Comparison of ENCODE assay signal across 8 cellular contexts in the genomic region with DNA sequence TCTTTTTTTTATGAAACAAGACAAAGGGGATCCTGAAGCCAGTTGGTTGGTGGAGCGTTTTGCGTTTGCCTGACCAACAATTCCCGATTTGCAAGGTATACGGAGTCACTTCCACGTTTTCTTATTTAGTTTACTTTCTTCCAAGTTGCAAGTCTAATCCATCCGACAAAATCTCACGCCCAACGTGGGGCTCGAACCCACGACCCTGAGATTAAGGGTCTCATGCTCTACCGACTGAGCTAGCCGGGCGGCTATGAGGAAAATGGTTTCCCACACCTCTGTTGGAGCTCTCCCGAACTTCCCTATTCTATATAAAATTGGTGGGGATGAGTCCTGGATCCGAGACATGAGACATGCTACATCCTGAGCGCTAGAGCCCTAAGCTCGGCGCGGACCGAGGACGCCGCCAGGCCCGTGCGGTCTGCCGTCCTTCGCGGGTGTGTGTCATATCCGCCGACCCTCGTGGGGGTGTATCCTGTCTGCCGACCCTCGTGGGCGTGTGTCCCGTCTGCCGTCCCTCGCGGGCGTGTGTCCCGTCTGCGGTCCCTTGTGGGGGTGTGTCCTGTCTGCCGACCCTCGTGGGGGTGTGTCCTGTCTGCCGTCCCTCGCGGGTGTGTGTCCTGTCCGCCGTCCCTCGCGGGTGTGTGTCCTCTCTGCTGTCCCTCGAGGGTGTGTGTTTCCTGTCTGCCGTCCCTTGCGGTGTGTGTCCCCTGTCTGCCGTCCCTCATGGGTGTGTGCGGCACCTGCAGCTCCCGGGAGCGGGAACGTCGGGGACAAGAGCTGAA. TPM values are rescaled to one million over a fixed set of nuclear protein-coding genes. Genes with fewer than 3 reads are reported as not detected.
A peak's percentile ranks its signal among the peaks of the same experiment; 100 is the strongest.
DNase-seq lines count a peak whose midpoint lies in the region; TF ChIP-seq lines count a peak whose summit lies in the region.

No MANE protein-coding gene starts in this region.

- H2AFZ ChIP-seq in PC-9, result peak overlapping the region; percentile 86
- peak overlapping the region; percentile 98 for H2AFZ ChIP-seq in neural progenitor cell (replicated peaks)

- H3K36me3 ChIP-seq in CD8-positive, alpha-beta memory T cell (ENCODE audit: insufficient read depth, low read length), result no peaks in the 10 kb centered on the region
- H3K36me3 ChIP-seq in PC-9 (ENCODE audit: low read depth), result no peaks in the 10 kb centered on the region
- H3K36me3 ChIP-seq in neural progenitor cell, result no peaks in the 10 kb centered on the region

- H3F3A ChIP-seq in PC-9 (ENCODE audit: insufficient read depth, low read depth) (peaks cover 68% of the 10 kb centered on the region), neural progenitor cell (ENCODE audit: low read depth) (peaks cover 47% of the 10 kb centered on the region)

- H3K27me3 ChIP-seq in CD8-positive, alpha-beta memory T cell (ENCODE audit: insufficient read depth, low read length, poor library complexity, severe bottlenecking), result no peaks in the 10 kb centered on the region
- H3K27me3 ChIP-seq in PC-9 (ENCODE audit: insufficient read depth, low read depth) (no peaks in the 10 kb centered on the region), neural progenitor cell (peaks cover 58% of the 10 kb centered on the region)

- H3K4me1 ChIP-seq in CD8-positive, alpha-beta memory T cell (ENCODE audit: insufficient read depth, low read length), result peaks cover 28% of the 10 kb centered on the region
- H3K4me1 ChIP-seq in PC-9 (replicated peaks; ENCODE audit: insufficient read depth) (no peaks in the 10 kb centered on the region), neural progenitor cell (no peaks in the 10 kb centered on the region)

- no peak for TF ChIP-seq RAD21 in Ishikawa (IDR thresholded peaks at IDR 0.05; ENCODE audit: low read depth)

- no peak overlapping the region for H3K9ac ChIP-seq in neural progenitor cell

- H3K36me3 Mint-ChIP-seq in CD8-positive, alpha-beta memory T cell, result peaks cover 0 to 15% (median 4%) of the 10 kb centered on the region in 3 donors
- H3K36me3 Mint-ChIP-seq in neural progenitor cell, result peaks cover 3% of the 10 kb centered on the region

- BruUV-seq in PC-9 (replicated peaks; lab: Mats Ljungman, UMichigan), result no TSS peak

- peaks cover 9 to 34% (median 22%) of the 10 kb centered on the region in 5 donors for H3K9me3 Mint-ChIP-seq in CD8-positive, alpha-beta memory T cell
- peaks cover 15% of the 10 kb centered on the region for H3K9me3 Mint-ChIP-seq in neural progenitor cell

- CTCF ChIA-PET in CD8-positive, alpha-beta memory T cell (lab: Charles Lee), result interaction anchor here (1.1 to 6.5 kb wide), 4 partner anchors 28 to 126 kb away, joined by 3 to 44 read pairs (median 10); no protein-coding TSS in a partner anchor
- CTCF ChIA-PET in PC-9 (lab: Charles Lee), result no interaction called here

- POLR2A ChIA-PET in CD8-positive, alpha-beta memory T cell (lab: Charles Lee), result interaction anchor here (0.5 to 3.1 kb wide), 10 partner anchors 7 to 148 kb away, joined by 3 to 29 read pairs (median 6); a partner anchor contains a TSS
- POLR2A ChIA-PET in PC-9 (lab: Charles Lee; ENCODE audit: unreplicated experiment), result interaction anchor here (0.7 kb wide), 2 partner anchors 18 to 486 kb away, joined by 3 to 7 read pairs; no protein-coding TSS in a partner anchor

- peaks cover 0 to 21% of the 10 kb centered on the region in 2 donors for H3K27me3 Mint-ChIP-seq in CD8-positive, alpha-beta memory T cell
- H3K27me3 Mint-ChIP-seq in neural progenitor cell (ENCODE audit: insufficient read depth, low read depth), result peaks cover 33% of the 10 kb centered on the region

- no peaks in the 10 kb centered on the region for H3K79me2 ChIP-seq in PC-9 (ENCODE audit: low read depth)
- H3K79me2 ChIP-seq in neural progenitor cell (ENCODE audit: low read depth), result no peaks in the 10 kb centered on the region

- H3K9me3 ChIP-seq in CD8-positive, alpha-beta memory T cell (ENCODE audit: low read length), result peaks cover 4% of the 10 kb centered on the region
- H3K9me3 ChIP-seq in PC-9 (ENCODE audit: insufficient read depth, low read depth) (no peaks in the 10 kb centered on the region), neural progenitor cell (ENCODE audit: low read depth) (no peaks in the 10 kb centered on the region)

- H3K4me1 Mint-ChIP-seq in CD8-positive, alpha-beta memory T cell, result peaks cover 26 to 34% (median 26%) of the 10 kb centered on the region in 3 donors
- peaks cover 14% of the 10 kb centered on the region for H3K4me1 Mint-ChIP-seq in neural progenitor cell

- H3K4me3 Mint-ChIP-seq in CD8-positive, alpha-beta memory T cell, result peak overlapping the region; percentile 83 to 96 (median 88)
- H3K4me3 Mint-ChIP-seq in neural progenitor cell, result peak overlapping the region; percentile 95

- H3K9me2 ChIP-seq in PC-9 (ENCODE audit: insufficient read depth), result no peaks in the 10 kb centered on the region

- H4K20me1 ChIP-seq in PC-9 (ENCODE audit: insufficient read depth) (no peaks in the 10 kb centered on the region), neural progenitor cell (ENCODE audit: low read depth) (peaks cover 7% of the 10 kb centered on the region)

- intact Hi-C loops in PC-9 (cut with micrococcal nuclease; ENCODE audit: unreplicated experiment), result loop anchor here (1.0 to 10.0 kb wide), 3 partner anchors 7 to 487 kb away; a partner anchor contains a TSS

- peak overlapping the region; percentile 72 for H3K4me3 ChIP-seq in CD8-positive, alpha-beta memory T cell (ENCODE audit: low read length)
- H3K4me3 ChIP-seq in PC-9 (peak overlapping the region; percentile 71), fibroblast of villous mesenchyme (ENCODE audit: low read depth, low read length) (peak overlapping the region; percentile 77), neural progenitor cell (peak overlapping the region; percentile 95)

- no peak for TF ChIP-seq EP300 in Ishikawa (IDR thresholded peaks at IDR 0.05; ENCODE audit: borderline replicate concordance)

- peak overlapping the region; percentile 73 for H3K27ac ChIP-seq in CD8-positive, alpha-beta memory T cell (ENCODE audit: low read depth, low read length)
- H3K27ac ChIP-seq in PC-9 (peak overlapping the region; percentile 98), neural progenitor cell (no peak overlapping the region)

- TF ChIP-seq CTCF in PC-9 (conservative IDR thresholded peaks at IDR 0.05) (no peak), fibroblast of villous mesenchyme (IDR thresholded peaks at IDR 0.05; ENCODE audit: insufficient read depth, low read depth, low read length) (no peak), neural progenitor cell (IDR thresholded peaks at IDR 0.05) (no peak)

- H3K27ac Mint-ChIP-seq in CD8-positive, alpha-beta memory T cell, result peak overlapping the region; percentile 84 to 99 (median 94)
- H3K27ac Mint-ChIP-seq in neural progenitor cell, result peak overlapping the region; percentile 2

- DNase-seq in CD8-positive, alpha-beta memory T cell, result peak; percentile 48 to 88 (median 65)
- DNase-seq in PC-9 (peak; percentile 80 to 84), fibroblast of villous mesenchyme (ENCODE audit: low read depth) (peak; percentile 88), neural progenitor cell (ENCODE audit: low spot score) (peak; percentile 78), ureter (ENCODE audit: low spot score) (peak; percentile 57), NCI-H1048 (lab: John Stamatoyannopoulos, UW) (no peak)
- DNase-seq in activated effector memory CD4-positive, alpha-beta T cell treated with anti-CD3 and anti-CD28 coated beads, Interleukin-2, amount 50 U/mL, for 16 hours, result peak; percentile 80

- peak overlapping the region; percentile 88 for H3K4me2 ChIP-seq in PC-9
- H3K4me2 ChIP-seq in neural progenitor cell, result peak overlapping the region; percentile 92

TF ChIP-seq in Ishikawa, 13 proteins besides CTCF, POLR2A, EP300 and RAD21 (continues in another document):
- TF ChIP-seq, protein P1, sequence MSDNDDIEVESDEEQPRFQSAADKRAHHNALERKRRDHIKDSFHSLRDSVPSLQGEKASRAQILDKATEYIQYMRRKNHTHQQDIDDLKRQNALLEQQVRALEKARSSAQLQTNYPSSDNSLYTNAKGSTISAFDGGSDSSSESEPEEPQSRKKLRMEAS (IDR thresholded peaks at IDR 0.05), result peak; percentile 57
- no peak for TF ChIP-seq CREB1 (IDR thresholded peaks at IDR 0.05; ENCODE audit: low read depth)

RNA-seq across cellular contexts. Expression of a gene that starts 22.6 kb away (rescaled TPM):
- total RNA-seq in CD8-positive, alpha-beta memory T cell, result 10 to 100 TPM; 10.4 to 10.5 TPM
- polyA plus RNA-seq in CD8-positive, alpha-beta memory T cell, result 3.8 TPM
- 15.9 and 17.7 TPM in 2 replicates for total RNA-seq in PC-9 (2021)
- 3.5 and 5.5 TPM in 2 replicates for total RNA-seq in fibroblast of villous mesenchyme
- total RNA-seq in neural progenitor cell (ENCODE audit: low replicate concordance), result 1.3 and 4.0 TPM in 2 replicates
- total RNA-seq in ureter, result 12.6 TPM

RNA-seq across cellular contexts. Expression of a gene that starts 30.6 kb away (rescaled TPM):
- not detected for total RNA-seq in CD8-positive, alpha-beta memory T cell
- polyA plus RNA-seq in CD8-positive, alpha-beta memory T cell, result not detected
- total RNA-seq in PC-9 (2021) (1.2 and 1.4 TPM in 2 replicates), fibroblast of villous mesenchyme (under 0.01 and 0.43 TPM in 2 replicates), neural progenitor cell (ENCODE audit: low replicate concordance) (not detected in 2 replicates), ureter (not detected)

RNA-seq across cellular contexts. Expression of a gene that starts 45.0 kb away (rescaled TPM):
- under 1 TPM in 1 of 2 experiments, not detected in 1; 0.11 TPM for total RNA-seq in CD8-positive, alpha-beta memory T cell
- polyA plus RNA-seq in CD8-positive, alpha-beta memory T cell, result not detected
- 17.4 and 18.0 TPM in 2 replicates for total RNA-seq in PC-9 (2021)
- total RNA-seq in fibroblast of villous mesenchyme, result 14.2 and 18.4 TPM in 2 replicates
- total RNA-seq in neural progenitor cell (ENCODE audit: low replicate concordance), result 5.4 and 19.6 TPM in 2 replicates
- total RNA-seq in ureter, result 8.2 TPM

RNA-seq across cellular contexts. Expression of a gene that starts 58.3 kb away (rescaled TPM):
- total RNA-seq in CD8-positive, alpha-beta memory T cell, result under 1 TPM in 1 of 2 experiments, not detected in 1; 0.15 TPM
- polyA plus RNA-seq in CD8-positive, alpha-beta memory T cell, result not detected
- 0.23 TPM in 1 of 2 replicates, not detected in the other for total RNA-seq in PC-9 (2021)
- total RNA-seq in fibroblast of villous mesenchyme, result under 0.01 TPM in 1 of 2 replicates, not detected in the other
- 5.4 and 16.2 TPM in 2 replicates for total RNA-seq in neural progenitor cell (ENCODE audit: low replicate concordance)
- total RNA-seq in ureter, result not detected
